ENCODE assay signal across 20 cellular contexts in the genomic region with DNA sequence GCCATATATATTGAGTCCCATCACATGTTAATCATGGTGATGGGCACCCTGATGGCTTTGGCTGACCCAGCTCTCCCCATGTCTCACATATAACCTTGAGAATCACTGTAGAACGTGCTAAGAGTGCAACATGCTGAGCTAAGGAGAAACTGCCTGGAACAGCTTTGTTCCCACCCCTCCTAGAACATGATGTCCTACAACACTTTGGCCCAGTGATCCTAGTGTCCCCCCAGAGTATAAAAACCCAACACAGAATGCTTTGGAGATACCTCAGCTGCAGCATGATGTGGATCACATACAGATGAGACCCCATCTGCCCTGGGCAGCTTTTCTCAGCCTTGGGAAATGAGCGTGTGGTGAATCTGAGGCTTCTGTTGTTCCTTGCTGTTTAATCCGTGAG.
"Had no signal": no experiment of that assay in that cellular context is flagged by ENCODE, and none has a peak within 500 bp of the region (broad histone marks: within the 10 kb centered on the region; RNA-seq: fewer than 3 reads in every experiment).

No MANE protein-coding gene starts in this region.

- H3K4me3 ChIP-seq: coronary artery, neural progenitor cell, ovary, right lobe of liver, skin epidermis, thoracic aorta had no signal

- H3K36me3 ChIP-seq: neural progenitor cell, ovary, right lobe of liver, thoracic aorta had no signal

- H3K27me3 ChIP-seq: neural progenitor cell, ovary, right lobe of liver had no signal

- H3K27ac ChIP-seq: coronary artery, neural progenitor cell, ovary, right lobe of liver, skin epidermis, thoracic aorta had no signal

- H3K4me1 ChIP-seq: right lobe of liver had no signal

- DNase-seq: central memory CD4-positive, alpha-beta T cell; effector CD4-positive, alpha-beta T cell; foreskin melanocyte; immature natural killer cell; kidney; left colon; mammary epithelial cell; natural killer cell; nucleus accumbens; ovary; right lobe of liver; stimulated activated CD4-positive, alpha-beta T cell treated with anti-CD3 and anti-CD28 coated beads, Interleukin-2, amount 100 ng/mL, for 24 hours; stimulated activated CD4-positive, alpha-beta T cell treated with anti-CD3 and anti-CD28 coated beads, Interleukin-4, amount 100 ng/mL, for 4 hours; stimulated activated naive B cell treated with anti-CD40 and anti-IgM and Interleukin-4, amounts not matched to agents 10 μg/mL and 1 μg/mL and 100 μg/mL, for 72 hours; stimulated activated naive CD8-positive, alpha-beta T cell treated with anti-CD3 and anti-CD28 coated beads, Interleukin-15, amount 100 ng/mL, for 72 hours; trophoblast cell had no signal

- ATAC-seq: left colon; natural killer cell; right lobe of liver; stimulated activated naive B cell treated with anti-CD40 and anti-IgM and Interleukin-4, amounts not matched to agents 10 μg/mL and 1 μg/mL and 100 μg/mL, for 72 hours; stimulated activated naive CD8-positive, alpha-beta T cell treated with anti-CD3 and anti-CD28 coated beads, Interleukin-15, amount 100 ng/mL, for 72 hours had no signal

- H3K4me2 ChIP-seq: neural progenitor cell had no signal

- H3K9ac ChIP-seq: neural progenitor cell had no signal

- H3K9me3 ChIP-seq: ovary, right lobe of liver, thoracic aorta had no signal
